12 cellular contexts compared by ENCODE assay signal in genomic region chr2:12554235-12555011, GRCh38.
A peak's percentile ranks its signal among the peaks of the same experiment; 100 is the strongest.
DNase-seq lines count a peak whose midpoint lies in the region; ATAC-seq and TF ChIP-seq lines count a peak whose summit lies in the region.
"Had no signal": no experiment of that assay in that cellular context is flagged by ENCODE, and none has a peak within 500 bp of the region (broad histone marks: within the 10 kb centered on the region; RNA-seq: fewer than 3 reads in every experiment).

No MANE protein-coding gene starts in this region.

- TF ChIP-seq CTCF in left ventricle myocardium inferior (IDR thresholded peaks at IDR 0.05; ENCODE audit: borderline replicate concordance) (no peak), uterus (IDR thresholded peaks at IDR 0.05) (no peak), mesothelial cell of epicardium (IDR thresholded peaks at IDR 0.05; ENCODE audit: unreplicated experiment) (no peak), spleen (IDR thresholded peaks at IDR 0.05 in 8 of 11, conservative IDR thresholded peaks at IDR 0.05 in 3 of 11) (no peak)

- H3K27me3 Mint-ChIP-seq in effector memory CD8-positive, alpha-beta T cell: no peaks in the 10 kb centered on the region
- no peaks in the 10 kb centered on the region for H3K27me3 Mint-ChIP-seq in mesothelial cell of epicardium (ENCODE audit: low read depth)

- H3K27me3 ChIP-seq in left ventricle myocardium inferior (ENCODE audit: low read depth) (no peaks in the 10 kb centered on the region), uterus (no peaks in the 10 kb centered on the region), spleen (replicated peaks in 1 of 7) (no peaks in the 10 kb centered on the region)
- H3K27me3 ChIP-seq: colonic mucosa had no signal

- H3K4me3 ChIP-seq in left ventricle myocardium inferior (no peak overlapping the region), uterus (no peak overlapping the region), spleen (no peak overlapping the region)
- H3K4me3 ChIP-seq: colonic mucosa had no signal

- no peak overlapping the region for H3K4me3 Mint-ChIP-seq in effector memory CD8-positive, alpha-beta T cell
- H3K4me3 Mint-ChIP-seq in mesothelial cell of epicardium: no peak overlapping the region
- H3K4me3 Mint-ChIP-seq: CD14-positive monocyte had no signal

- TF ChIP-seq POLR2A in uterus (IDR thresholded peaks at IDR 0.05) (no peak), spleen (IDR thresholded peaks at IDR 0.05) (no peak)

- intact Hi-C loops in left ventricle myocardium inferior (cut with micrococcal nuclease): no loop called here
- intact Hi-C loops in cardiac septum (cut with DNase I): loop anchor here (5.0 to 10.0 kb wide), 3 partner anchors 163 to 690 kb away; partner anchors contain the start of gene TRIB2
- intact Hi-C loops in uterus (cut with DNase I; ENCODE audit: low total_unique reads): no loop called here
- intact Hi-C loops in spleen (cut with DNase I; ENCODE audit: low total_unique reads): no loop called here

- ATAC-seq in effector memory CD8-positive, alpha-beta T cell (replicated peaks): no peak
- ATAC-seq in HG03439 (IDR thresholded peaks at IDR 0.05; ENCODE audit: unreplicated experiment): no peak

- H3K36me3 Mint-ChIP-seq in effector memory CD8-positive, alpha-beta T cell (ENCODE audit: insufficient read depth): no peaks in the 10 kb centered on the region
- no peaks in the 10 kb centered on the region for H3K36me3 Mint-ChIP-seq in mesothelial cell of epicardium
- H3K36me3 Mint-ChIP-seq: CD14-positive monocyte had no signal

- peak overlapping the region; percentile 66 to 74 for H3K27ac Mint-ChIP-seq in effector memory CD8-positive, alpha-beta T cell
- H3K27ac Mint-ChIP-seq in mesothelial cell of epicardium: no peak overlapping the region

- H3K9me3 Mint-ChIP-seq in effector memory CD8-positive, alpha-beta T cell: no peaks in the 10 kb centered on the region
- H3K9me3 Mint-ChIP-seq in mesothelial cell of epicardium: peaks cover 4% of the 10 kb centered on the region

- H3K4me1 Mint-ChIP-seq in effector memory CD8-positive, alpha-beta T cell (ENCODE audit: low read depth in 2 of 2): peaks cover 20 to 32% of the 10 kb centered on the region in 2 donors
- H3K4me1 Mint-ChIP-seq in mesothelial cell of epicardium: peaks cover 12% of the 10 kb centered on the region

- H3K36me3 ChIP-seq in left ventricle myocardium inferior: no peaks in the 10 kb centered on the region
- no peaks in the 10 kb centered on the region for H3K36me3 ChIP-seq in uterus
- no peaks in the 10 kb centered on the region for H3K36me3 ChIP-seq in spleen
- H3K36me3 ChIP-seq: colonic mucosa had no signal

- WGBS in spleen, 5 donors: 83 to 89% (median 88%) methylated on average over 11 of the region's 11 CpGs

- peaks cover 10% of the 10 kb centered on the region for H3K4me1 ChIP-seq in left ventricle myocardium inferior
- H3K4me1 ChIP-seq in uterus: peaks cover 5 to 6% of the 10 kb centered on the region in 2 donors
- peaks cover 0 to 31% (median 13%) of the 10 kb centered on the region in 6 donors for H3K4me1 ChIP-seq in spleen
- H3K4me1 ChIP-seq: colonic mucosa had no signal

- no peaks in the 10 kb centered on the region for H3K9me3 ChIP-seq in left ventricle myocardium inferior (replicated peaks)
- H3K9me3 ChIP-seq in uterus: no peaks in the 10 kb centered on the region
- no peaks in the 10 kb centered on the region for H3K9me3 ChIP-seq in spleen
- H3K9me3 ChIP-seq: colonic mucosa had no signal

- peak overlapping the region; percentile 35 for H3K27ac ChIP-seq in left ventricle myocardium inferior (replicated peaks)
- peak overlapping the region; percentile 70 to 77 for H3K27ac ChIP-seq in uterus
- peak overlapping the region in 1 of 8 donors; percentile 21 for H3K27ac ChIP-seq in spleen
- H3K27ac ChIP-seq: colonic mucosa, KMS-11 had no signal

- no peak for DNase-seq in left ventricle myocardium inferior
- DNase-seq in cardiac septum (ENCODE audit: low spot score): no peak
- peak; percentile 25 for DNase-seq in M059J (ENCODE audit: low read depth)
- no peak for DNase-seq in effector memory CD8-positive, alpha-beta T cell
- no peak for DNase-seq in uterus
- no peak for DNase-seq in mesothelial cell of epicardium (ENCODE audit: low spot score in 2 of 2, unreplicated experiment in 2 of 2)
- no peak for DNase-seq in spleen
- DNase-seq: colonic mucosa, occipital lobe had no signal
